In genomic region chr3:52154135-52155094, GRCh38 we compare ENCODE assay signal across 8 cellular contexts. TPM values are rescaled to one million over a fixed set of nuclear protein-coding genes. Genes with fewer than 3 reads are reported as not detected.
A peak's percentile ranks its signal among the peaks of the same experiment; 100 is the strongest.
DNase-seq lines count a peak whose midpoint lies in the region; ATAC-seq, FAIRE-seq and TF ChIP-seq lines count a peak whose summit lies in the region.

POC1A (minus strand) TSS chr3:52154423; CDS start chr3:52154372, 51 bp downstream.

- peak within 1 kb of the TSS; percentile 68 for H3K4me3 ChIP-seq in KMS-11 (IDR thresholded peaks at IDR 0.05; ENCODE audit: insufficient read depth, low read depth, low read length)
- H3K4me3 ChIP-seq in esophagus (ENCODE audit: low read depth in 1 of 2, low read length in 2 of 2) = peak within 1 kb of the TSS; percentile 63 to 76
- peak within 1 kb of the TSS; percentile 64 to 70 for H3K4me3 ChIP-seq in muscle layer of colon (ENCODE audit: low read depth in 1 of 2, low read length in 2 of 2)

- H3K9ac ChIP-seq in KMS-11 (peak within 1 kb of the TSS; percentile 60), muscle layer of colon (ENCODE audit: low read length) (peak within 1 kb of the TSS; percentile 12)

- H3K79me2 ChIP-seq in KMS-11 (ENCODE audit: insufficient read depth, low read depth) = no peaks in the 10 kb centered on the region

- H3K27me3 ChIP-seq in KMS-11 (ENCODE audit: insufficient read depth, low read depth) = no peaks in the 10 kb centered on the region
- H3K27me3 ChIP-seq in esophagus (ENCODE audit: control insufficient read depth in 1 of 2, insufficient read depth in 2 of 2, low read length in 2 of 2) = no peaks in the 10 kb centered on the region
- H3K27me3 ChIP-seq in muscle layer of colon (ENCODE audit: control insufficient read depth in 1 of 2, insufficient read depth in 2 of 2, low read length in 2 of 2) = no peaks in the 10 kb centered on the region

- no peaks in the 10 kb centered on the region for H3K36me3 ChIP-seq in KMS-11 (ENCODE audit: insufficient read depth)
- H3K36me3 ChIP-seq in esophagus (ENCODE audit: control insufficient read depth in 2 of 2, insufficient read depth in 2 of 2, low read length in 1 of 2) = no peaks in the 10 kb centered on the region
- H3K36me3 ChIP-seq in muscle layer of colon (ENCODE audit: insufficient read depth, low read length) = no peaks in the 10 kb centered on the region

- 0 to 1% methylated on average over 79 to 83 of the region's 83 CpGs for WGBS in esophagus, 2 donors

- ATAC-seq in GM21786 (IDR thresholded peaks at IDR 0.05; ENCODE audit: unreplicated experiment) = peak; percentile 87

- DNase-seq in DMS79 (lab: John Stamatoyannopoulos, UW) (peak; percentile 82), RCC 7860 (ENCODE audit: low spot score) (peak; percentile 89)
- DNase-seq in activated T-cell treated with anti-CD3 and anti-CD28 coated beads, Interleukin-2, amount 50 U/mL, for 48 hours = peak; percentile 95 to 96
- peak; percentile 66 to 70 for DNase-seq in stimulated activated CD8-positive, alpha-beta memory T cell treated with anti-CD3 and anti-CD28 coated beads, Interleukin-7, amount 100 ng/mL, for 1 hour (ENCODE audit: low read depth in 2 of 2)

- peak within 1 kb of the TSS; percentile 49 for H3K27ac ChIP-seq in KMS-11
- H3K27ac ChIP-seq in esophagus (ENCODE audit: low read depth in 2 of 2, low read length in 1 of 2) = peak within 1 kb of the TSS; percentile 89 to 93
- peak within 1 kb of the TSS; percentile 95 for H3K27ac ChIP-seq in muscle layer of colon (ENCODE audit: low read depth, low read length)

- H3K9me3 ChIP-seq in esophagus (ENCODE audit: control insufficient read depth in 2 of 2, insufficient read depth in 1 of 2, low read depth in 1 of 2, low read length in 1 of 2) = no peaks in the 10 kb centered on the region
- no peaks in the 10 kb centered on the region for H3K9me3 ChIP-seq in muscle layer of colon (ENCODE audit: low read length)

- peaks cover 7% of the 10 kb centered on the region for H3K4me1 ChIP-seq in KMS-11 (ENCODE audit: low read depth, poor library complexity, severe bottlenecking)
- H3K4me1 ChIP-seq in esophagus (ENCODE audit: control insufficient read depth in 2 of 2, insufficient read depth in 2 of 2, low read length in 1 of 2) = peaks cover 3 to 4% of the 10 kb centered on the region in 2 donors
- peaks cover 9% of the 10 kb centered on the region for H3K4me1 ChIP-seq in muscle layer of colon (ENCODE audit: insufficient read depth, low read length)

- FAIRE-seq in RCC 7860 (lab: Jason Lieb, UNC) = peak; percentile 86

- peak within 1 kb of the TSS; percentile 82 for H3K4me2 ChIP-seq in KMS-11

- no peaks in the 10 kb centered on the region for H4K20me1 ChIP-seq in KMS-11 (ENCODE audit: insufficient read depth)

- peak within 1 kb of the TSS; percentile 87 for H2AFZ ChIP-seq in KMS-11 (ENCODE audit: low read depth)

- TF ChIP-seq CTCF in KMS-11 (conservative IDR thresholded peaks at IDR 0.05; ENCODE audit: low read depth, low read length) = no peak

RNA-seq across cellular contexts. Expression of gene POC1A, which starts in this region (rescaled TPM):
- polyA plus RNA-seq in esophagus = 1 to 10 TPM; 1.7 to 5.2 TPM

Comparison
In these comparisons a context has a peak if more than half of its experiments do, and no peak if none do; other contexts are left out.
1. Peak in every context shown above with its lines: DNase-seq, ATAC-seq, H3K4me3 ChIP-seq and H3K27ac ChIP-seq.